ENCODE assay signal across 13 cellular contexts in genomic region chr16:3951861-3952332, GRCh38.
A peak's percentile ranks its signal among the peaks of the same experiment; 100 is the strongest.
DNase-seq lines count a peak whose midpoint lies in the region; TF ChIP-seq lines count a peak whose summit lies in the region.
"Had no signal": no experiment of that assay in that cellular context is flagged by ENCODE, and none has a peak within 500 bp of the region (broad histone marks: within the 10 kb centered on the region; RNA-seq: fewer than 3 reads in every experiment).

No MANE protein-coding gene starts in this region.

- POLR2A ChIA-PET in Caco-2 (lab: Charles Lee) = no interaction called here

- H3K4me3 Mint-ChIP-seq in nephron progenitor cell = no peak overlapping the region
- H3K4me3 Mint-ChIP-seq in Caco-2 (ENCODE audit: unreplicated experiment) = no peak overlapping the region

- H3K27me3 Mint-ChIP-seq in nephron progenitor cell (ENCODE audit: low read depth, poor library complexity) = peaks cover 24% of the 10 kb centered on the region
- no peaks in the 10 kb centered on the region for H3K27me3 Mint-ChIP-seq in Caco-2 (ENCODE audit: insufficient read depth, unreplicated experiment)

- peak overlapping the region; percentile 27 for H3K27ac Mint-ChIP-seq in nephron progenitor cell
- H3K27ac Mint-ChIP-seq in Caco-2 (ENCODE audit: unreplicated experiment) = no peak overlapping the region

- DNase-seq in NCI-H69 (lab: John Stamatoyannopoulos, UW) = peak; percentile 52
- peak; percentile 72 for DNase-seq in fibroblast of mammary gland (ENCODE audit: low read depth)
- no peak for DNase-seq in nephron progenitor cell
- DNase-seq in Caco-2 = no peak
- DNase-seq in putamen (ENCODE audit: low spot score) = no peak
- no peak for DNase-seq in midbrain (lab: John Stamatoyannopoulos, UW)
- no peak for DNase-seq in C1 segment of cervical spinal cord (lab: John Stamatoyannopoulos, UW)
- DNase-seq: AML-193, Kasumi-1, left lung, T-helper 9 cell had no signal

- H3K4me2 ChIP-seq in BLaER1 treated with 17β-estradiol and CSF1 and Interleukin-3, amounts not matched to agents 10 nM and 100 nM = peak overlapping the region in 10 of 11 experiments; percentile 59 to 79 (median 71); a peak in 19 of 22 replicates

- H3K4me3 ChIP-seq in BLaER1 treated with 17β-estradiol and CSF1 and Interleukin-3, amounts not matched to agents 10 nM and 100 nM = no peak overlapping the region
- H3K4me3 ChIP-seq in fibroblast of mammary gland (ENCODE audit: control insufficient read depth, low read depth, low read length) (no peak overlapping the region), Caco-2 (ENCODE audit: low read depth, low read length) (no peak overlapping the region)
- H3K4me3 ChIP-seq: left lung had no signal

- CTCF ChIA-PET in Caco-2 (lab: Charles Lee) = no interaction called here

- intact Hi-C loops in Caco-2 (cut with micrococcal nuclease; ENCODE audit: unreplicated experiment) = no loop called here

- H4K20me1 ChIP-seq in BLaER1 treated with 17β-estradiol and CSF1 and Interleukin-3, amounts not matched to agents 10 nM and 100 nM = 0 out of 22 replicates have a peak, but pooled peaks cover 0 to 4% (median 0%) of the 10 kb centered on the region in 11 experiments

- H3K9me3 Mint-ChIP-seq in nephron progenitor cell (no peaks in the 10 kb centered on the region), Caco-2 (ENCODE audit: unreplicated experiment) (no peaks in the 10 kb centered on the region)

- no peaks in the 10 kb centered on the region; a peak in 1 of 22 replicates for H3K9me3 ChIP-seq in BLaER1 treated with 17β-estradiol and CSF1 and Interleukin-3, amounts not matched to agents 10 nM and 100 nM (replicated peaks in 1 of 11)
- no peaks in the 10 kb centered on the region for H3K9me3 ChIP-seq in Caco-2
- H3K9me3 ChIP-seq: left lung had no signal

- TF ChIP-seq CTCF in fibroblast of mammary gland (conservative IDR thresholded peaks at IDR 0.05; ENCODE audit: control insufficient read depth, insufficient read depth, low read depth, low read length) (no peak), nephron progenitor cell (IDR thresholded peaks at IDR 0.05) (no peak), Caco-2 (IDR thresholded peaks at IDR 0.05; ENCODE audit: insufficient read depth in 1 of 2, low read depth in 1 of 2, low read length in 1 of 2, severe bottlenecking in 1 of 2, unreplicated experiment in 1 of 2) (no peak)

- no peaks in the 10 kb centered on the region for H3K36me3 ChIP-seq in BLaER1 treated with 17β-estradiol and CSF1 and Interleukin-3, amounts not matched to agents 10 nM and 100 nM
- H3K36me3 ChIP-seq in Caco-2 (ENCODE audit: control insufficient read depth, insufficient read depth, low read length) = no peaks in the 10 kb centered on the region
- H3K36me3 ChIP-seq: left lung had no signal

- no TSS peak for BruUV-seq in Caco-2 (replicated peaks; lab: Mats Ljungman, UMichigan)

- no peak overlapping the region for H3K9ac ChIP-seq in BLaER1 treated with 17β-estradiol and CSF1 and Interleukin-3, amounts not matched to agents 10 nM and 100 nM

- peaks cover 43% of the 10 kb centered on the region for H3K4me1 Mint-ChIP-seq in nephron progenitor cell
- H3K4me1 Mint-ChIP-seq in Caco-2 (ENCODE audit: low read depth, unreplicated experiment) = no peaks in the 10 kb centered on the region

- no peaks in the 10 kb centered on the region for H3K27me3 ChIP-seq in BLaER1 treated with 17β-estradiol and CSF1 and Interleukin-3, amounts not matched to agents 10 nM and 100 nM
- H3K27me3 ChIP-seq in Caco-2 (replicated peaks; ENCODE audit: control insufficient read depth, insufficient read depth, low read length) = no peaks in the 10 kb centered on the region

- H3K4me1 ChIP-seq in BLaER1 treated with 17β-estradiol and CSF1 and Interleukin-3, amounts not matched to agents 10 nM and 100 nM = peaks cover 33 to 70% (median 68%) of the 10 kb centered on the region in 10 experiments
- no peaks in the 10 kb centered on the region for H3K4me1 ChIP-seq in Caco-2

- H3K27ac ChIP-seq in BLaER1 treated with 17β-estradiol and CSF1 and Interleukin-3, amounts not matched to agents 10 nM and 100 nM = peak overlapping the region in 1 of 11 experiments; percentile 36; a peak in 1 of 22 replicates
- H3K27ac ChIP-seq: epithelial cell of prostate had no signal

- H3K36me3 Mint-ChIP-seq in nephron progenitor cell (ENCODE audit: low read depth) (no peaks in the 10 kb centered on the region), Caco-2 (ENCODE audit: insufficient read depth, unreplicated experiment) (no peaks in the 10 kb centered on the region)

Comparison
In these comparisons a context has a peak if more than half of its experiments do, and no peak if none do; other contexts are left out.
1. DNase-seq: peak in NCI-H69 (single experiment) and fibroblast of mammary gland (single experiment); none in nephron progenitor cell (single experiment), Caco-2 (0 of 2), putamen (single experiment), midbrain (single experiment) and C1 segment of cervical spinal cord (0 of 14).